ENCODE assay signal across 8 cellular contexts in genomic region chr15:75335313-75335704, GRCh38. TPM values are rescaled to one million over a fixed set of nuclear protein-coding genes. Genes with fewer than 3 reads are reported as not detected.
A peak's percentile ranks its signal among the peaks of the same experiment; 100 is the strongest.
DNase-seq lines count a peak whose midpoint lies in the region; ATAC-seq and TF ChIP-seq lines count a peak whose summit lies in the region.

No MANE protein-coding gene starts in this region.

- no peaks in the 10 kb centered on the region for H3K36me3 ChIP-seq in cardiac muscle cell
- peaks cover 0 to 19% (median 11%) of the 10 kb centered on the region in 4 donors for H3K36me3 ChIP-seq in upper lobe of left lung

- H3K27ac Mint-ChIP-seq in memory B cell, result peak overlapping the region; percentile 96

- no peak for TF ChIP-seq POLR2A in upper lobe of left lung (IDR thresholded peaks at IDR 0.05)

- no peaks in the 10 kb centered on the region for H3K4me1 ChIP-seq in cardiac muscle cell (ENCODE audit: low read depth)
- H3K4me1 ChIP-seq in upper lobe of left lung, result peaks cover 7 to 20% (median 13%) of the 10 kb centered on the region in 4 donors

- H3K4me3 ChIP-seq in cardiac muscle cell (peak overlapping the region; percentile 88), astrocyte of the cerebellum (ENCODE audit: low read depth, low read length) (peak overlapping the region; percentile 76), upper lobe of left lung (peak overlapping the region; percentile 50 to 99 (median 94))

- H3K9me3 Mint-ChIP-seq in memory B cell, result no peaks in the 10 kb centered on the region

- WGBS in upper lobe of left lung, 2 donors, result 32 to 44% methylated on average over 3 of the region's 3 CpGs

- ATAC-seq in Right ventricle myocardium superior (ENCODE audit: poor library complexity), result no peak
- ATAC-seq in memory B cell (ENCODE audit: low read depth), result no peak
- no peak for ATAC-seq in upper lobe of left lung (ENCODE audit: low FRiP score in 2 of 2)

- no peak for DNase-seq in cardiac muscle cell (ENCODE audit: low read depth in 1 of 2, low spot score in 1 of 2)
- DNase-seq in Right ventricle myocardium superior, result no peak
- DNase-seq in astrocyte of the cerebellum (ENCODE audit: low read depth), result no peak
- DNase-seq in memory B cell (ENCODE audit: low spot score in 2 of 2), result no peak
- no peak for DNase-seq in upper lobe of left lung
- no peak for DNase-seq in NCI-H748 treated with DMSO at 0.1 percent for 48 hours (lab: John Stamatoyannopoulos, UW)
- no peak for DNase-seq in NCI-H2029 (lab: John Stamatoyannopoulos, UW)
- DNase-seq in NCI-H345 (lab: John Stamatoyannopoulos, UW), result no peak

- H3K9me3 ChIP-seq in cardiac muscle cell (ENCODE audit: low read depth) (no peaks in the 10 kb centered on the region), upper lobe of left lung (no peaks in the 10 kb centered on the region)

- peak overlapping the region; percentile 96 for H3K4me3 Mint-ChIP-seq in memory B cell

- no peak for TF ChIP-seq EP300 in upper lobe of left lung (IDR thresholded peaks at IDR 0.05)

- H3K27me3 ChIP-seq in cardiac muscle cell (no peaks in the 10 kb centered on the region), upper lobe of left lung (no peaks in the 10 kb centered on the region)

- no peak overlapping the region for H3K27ac ChIP-seq in cardiac muscle cell
- H3K27ac ChIP-seq in upper lobe of left lung, result peak overlapping the region in 2 of 4 donors; percentile 59 to 87

- peaks cover 10% of the 10 kb centered on the region for H3K4me1 Mint-ChIP-seq in memory B cell

- in situ Hi-C loops in astrocyte of the cerebellum (cut with HindIII; ENCODE audit: low sequenced_read_pairs), result no loop called here

- no peaks in the 10 kb centered on the region for H3K36me3 Mint-ChIP-seq in memory B cell

- peaks cover 3% of the 10 kb centered on the region for H3K27me3 Mint-ChIP-seq in memory B cell

- intact Hi-C loops in Right ventricle myocardium superior (cut with DNase I), result no loop called here

- TF ChIP-seq CTCF in cardiac muscle cell (IDR thresholded peaks at IDR 0.05; ENCODE audit: low read depth, low read length) (no peak), astrocyte of the cerebellum (IDR thresholded peaks at IDR 0.05; ENCODE audit: low read depth, low read length, missing control alignments) (no peak), upper lobe of left lung (IDR thresholded peaks at IDR 0.05) (no peak)

RNA-seq across cellular contexts. Expression of gene COMMD4, which starts 0.6 kb away (rescaled TPM):
- total RNA-seq in cardiac muscle cell (66.3 and 94.3 TPM in 2 replicates), Right ventricle myocardium superior (40.7 TPM), upper lobe of left lung (100 to 1,000 TPM in 1 of 6 donors, 10 to 100 TPM in 5; 28.7 to 104 (median 76.0) TPM)
- 62.2 and 98.8 TPM in 2 replicates for polyA plus RNA-seq in cardiac muscle cell

RNA-seq across cellular contexts. Expression of gene NEIL1, which starts 11.5 kb away (rescaled TPM):
- total RNA-seq in cardiac muscle cell (35.7 and 71.2 TPM in 2 replicates), Right ventricle myocardium superior (9.7 TPM), upper lobe of left lung (100 to 1,000 TPM in 1 of 6 donors, 10 to 100 TPM in 5; 41.8 to 272 (median 52.2) TPM)
- 42.2 and 70.6 TPM in 2 replicates for polyA plus RNA-seq in cardiac muscle cell

RNA-seq across cellular contexts. Expression of gene MAN2C1, which starts 33.1 kb away (rescaled TPM):
- 114 and 244 TPM in 2 replicates for total RNA-seq in cardiac muscle cell
- 157 and 169 TPM in 2 replicates for polyA plus RNA-seq in cardiac muscle cell
- total RNA-seq in Right ventricle myocardium superior, result 94.7 TPM
- 1,000 to 10,000 TPM in 1 of 6 donors, 100 to 1,000 TPM in 5; 147 to 1,046 (median 251) TPM for total RNA-seq in upper lobe of left lung

RNA-seq across cellular contexts. Expression of gene GOLGA6D, which starts 52.7 kb away (rescaled TPM):
- total RNA-seq in cardiac muscle cell (0.06 and 0.28 TPM in 2 replicates), Right ventricle myocardium superior (not detected), upper lobe of left lung (under 1 TPM in 2 of 6 donors, not detected in 4; 0.07 to 0.15 TPM)
- 0.29 TPM in 1 of 2 replicates, not detected in the other for polyA plus RNA-seq in cardiac muscle cell
